ENCODE assay signal across 17 cellular contexts in genomic region chr3:162774613-162775100, GRCh38.
DNase-seq lines count a peak whose midpoint lies in the region; ATAC-seq and TF ChIP-seq lines count a peak whose summit lies in the region.
"Had no signal": no experiment of that assay in that cellular context is flagged by ENCODE, and none has a peak within 500 bp of the region (broad histone marks: within the 10 kb centered on the region; RNA-seq: fewer than 3 reads in every experiment).

No MANE protein-coding gene starts in this region.

- H4K8ac ChIP-seq in neuronal stem cell (ENCODE audit: low read depth, low read length) = no peak overlapping the region

- H3K18ac ChIP-seq in neuronal stem cell (ENCODE audit: low read length) = no peak overlapping the region

- H3K4ac ChIP-seq in neuronal stem cell (ENCODE audit: low read length) = no peak overlapping the region

- ATAC-seq in activated CD8-positive, alpha-beta memory T cell treated with anti-CD3 and anti-CD28 coated beads, Interleukin-2, amount 10 ng/mL, durations not matched to agents 7 days and 5 days = no peak
- ATAC-seq in esophagus mucosa (no peak), HG03565 (IDR thresholded peaks at IDR 0.05; ENCODE audit: unreplicated experiment) (no peak)
- ATAC-seq: HepG2 had no signal

- peak overlapping the region; percentile 38 for H2AFZ ChIP-seq in neuronal stem cell (ENCODE audit: low read length)

- TF ChIP-seq CTCF in endodermal cell (conservative IDR thresholded peaks at IDR 0.05) = no peak

- H4K91ac ChIP-seq in neuronal stem cell (ENCODE audit: low read depth, low read length, poor library complexity) = no peak overlapping the region

- H3K27ac Mint-ChIP-seq in endodermal cell = peak overlapping the region; percentile 70
- no peak overlapping the region for H3K27ac Mint-ChIP-seq in activated CD8-positive, alpha-beta memory T cell treated with anti-CD3 and anti-CD28 coated beads, Interleukin-2, amount 10 ng/mL, durations not matched to agents 7 days and 5 days
- H3K27ac Mint-ChIP-seq: CD8-positive, alpha-beta memory T cell; HFFc6 had no signal

- CTCF ChIA-PET in activated CD8-positive, alpha-beta memory T cell treated with anti-CD3 and anti-CD28 coated beads, Interleukin-2, amount 10 ng/mL, durations not matched to agents 7 days and 5 days (lab: Charles Lee) = no interaction called here

- H3K36me3 ChIP-seq in HUES48 (ENCODE audit: control insufficient read depth, insufficient read depth, low read length) (no peaks in the 10 kb centered on the region), endodermal cell (ENCODE audit: control insufficient read depth, insufficient read depth, low read length) (no peaks in the 10 kb centered on the region), iPS DF 6.9 (ENCODE audit: control insufficient read depth, insufficient read depth, low read length) (no peaks in the 10 kb centered on the region), neuronal stem cell (replicated peaks in 1 of 2; ENCODE audit: control insufficient read depth in 2 of 2, insufficient read depth in 2 of 2, low read length in 2 of 2) (no peaks in the 10 kb centered on the region)
- H3K36me3 ChIP-seq: BLaER1 had no signal

- peaks cover 23% of the 10 kb centered on the region for H3K36me3 Mint-ChIP-seq in endodermal cell (ENCODE audit: low read depth)
- no peaks in the 10 kb centered on the region for H3K36me3 Mint-ChIP-seq in activated CD8-positive, alpha-beta memory T cell treated with anti-CD3 and anti-CD28 coated beads, Interleukin-2, amount 10 ng/mL, durations not matched to agents 7 days and 5 days

- no peak overlapping the region for H3K4me2 ChIP-seq in neuronal stem cell (ENCODE audit: insufficient read depth, low read length, poor library complexity, severe bottlenecking)
- H3K4me2 ChIP-seq: BLaER1, KMS-11 had no signal

- H3K4me1 ChIP-seq in HUES48 (ENCODE audit: control insufficient read depth, insufficient read depth, low read length) (peaks cover 18% of the 10 kb centered on the region), endodermal cell (ENCODE audit: control insufficient read depth, insufficient read depth, low read length) (no peaks in the 10 kb centered on the region), iPS DF 6.9 (ENCODE audit: control insufficient read depth, insufficient read depth, low read length) (no peaks in the 10 kb centered on the region; the same call in 1 of the 2 replicates), neuronal stem cell (ENCODE audit: control insufficient read depth in 2 of 2, insufficient read depth in 1 of 2, low read depth in 1 of 2, low read length in 2 of 2) (no peaks in the 10 kb centered on the region)
- H3K4me1 ChIP-seq: BLaER1 had no signal

- H3K4me3 ChIP-seq in HUES48 (ENCODE audit: low read depth, low read length) = no peak overlapping the region
- peak overlapping the region; percentile 57 for H3K4me3 ChIP-seq in endodermal cell (ENCODE audit: low read length)
- H3K4me3 ChIP-seq in iPS DF 6.9 (ENCODE audit: low read length) = no peak overlapping the region
- no peak overlapping the region for H3K4me3 ChIP-seq in neuronal stem cell (ENCODE audit: low read length in 2 of 2)
- H3K4me3 ChIP-seq: BLaER1 had no signal

- no peak overlapping the region for H3K23ac ChIP-seq in neuronal stem cell (ENCODE audit: low read depth, low read length, poor library complexity)

- WGBS in endodermal cell (ENCODE audit: insufficient coverage in 1 of 2, insufficient read length in 1 of 2), 2 experiments = 10 to 40% methylated on average over 1 of the region's 1 CpG
- no CpG with 5 or more reads among the region's 1 CpG for WGBS in iPS DF 6.9 (ENCODE audit: insufficient coverage, insufficient read length)
- no CpG with 5 or more reads among the region's 1 CpG for WGBS in neuronal stem cell (ENCODE audit: extremely low coverage in 2 of 2, insufficient read length in 2 of 2, insufficient replicate concordance in 1 of 2), 2 donors

- no peak overlapping the region for H2BK12ac ChIP-seq in neuronal stem cell (ENCODE audit: low read length)

- H3K27ac ChIP-seq in HUES48 (ENCODE audit: low read depth, low read length) (peak overlapping the region; percentile 87), endodermal cell (ENCODE audit: low read depth, low read length) (no peak overlapping the region), iPS DF 6.9 (ENCODE audit: low read length) (no peak overlapping the region), neuronal stem cell (replicated peaks; ENCODE audit: low read length) (no peak overlapping the region)
- H3K27ac ChIP-seq: BLaER1, KMS-11 had no signal

- H2AK5ac ChIP-seq in neuronal stem cell (ENCODE audit: low read depth, low read length) = no peak overlapping the region

- no peak overlapping the region for H3K14ac ChIP-seq in neuronal stem cell (ENCODE audit: low read length)

- DNase-seq in endodermal cell (no peak), iPS DF 6.9 (ENCODE audit: low read depth, low spot score) (peak; percentile 2), neuronal stem cell (ENCODE audit: low spot score) (no peak), A172 (ENCODE audit: low spot score) (no peak)
- no peak for DNase-seq in activated CD8-positive, alpha-beta memory T cell treated with anti-CD3 and anti-CD28 coated beads, Interleukin-2, amount 10 ng/mL, durations not matched to agents 7 days and 5 days
- DNase-seq: AML-193; CD8-positive, alpha-beta memory T cell; DMS53; GOT3; HCEC 1CT; HFFc6 had no signal

- peaks cover 2% of the 10 kb centered on the region for H3K9me3 Mint-ChIP-seq in endodermal cell
- H3K9me3 Mint-ChIP-seq in activated CD8-positive, alpha-beta memory T cell treated with anti-CD3 and anti-CD28 coated beads, Interleukin-2, amount 10 ng/mL, durations not matched to agents 7 days and 5 days (ENCODE audit: low read depth) = peaks cover 3% of the 10 kb centered on the region
- H3K9me3 Mint-ChIP-seq: HFFc6 had no signal

- H3K4me3 Mint-ChIP-seq in endodermal cell = peak overlapping the region; percentile 11
- no peak overlapping the region for H3K4me3 Mint-ChIP-seq in activated CD8-positive, alpha-beta memory T cell treated with anti-CD3 and anti-CD28 coated beads, Interleukin-2, amount 10 ng/mL, durations not matched to agents 7 days and 5 days
- H3K4me3 Mint-ChIP-seq: CD8-positive, alpha-beta memory T cell; HFFc6 had no signal

- no peaks in the 10 kb centered on the region for H3K27me3 ChIP-seq in HUES48 (ENCODE audit: control insufficient read depth, insufficient read depth, low read length)
- no peaks in the 10 kb centered on the region for H3K27me3 ChIP-seq in endodermal cell (ENCODE audit: control insufficient read depth, insufficient read depth, low read length, poor library complexity, severe bottlenecking)
- no peaks in the 10 kb centered on the region for H3K27me3 ChIP-seq in iPS DF 6.9 (ENCODE audit: control insufficient read depth, insufficient read depth, low read length)
- no peaks in the 10 kb centered on the region for H3K27me3 ChIP-seq in neuronal stem cell (ENCODE audit: control insufficient read depth in 3 of 3, insufficient read depth in 3 of 3, low read depth in 1 of 3, low read length in 3 of 3)
- H3K27me3 ChIP-seq: BLaER1 had no signal

- no peaks in the 10 kb centered on the region for H3K27me3 Mint-ChIP-seq in endodermal cell (ENCODE audit: insufficient read depth)
- no peaks in the 10 kb centered on the region for H3K27me3 Mint-ChIP-seq in activated CD8-positive, alpha-beta memory T cell treated with anti-CD3 and anti-CD28 coated beads, Interleukin-2, amount 10 ng/mL, durations not matched to agents 7 days and 5 days
- H3K27me3 Mint-ChIP-seq: CD8-positive, alpha-beta memory T cell had no signal

- H3K9me3 ChIP-seq in HUES48 (ENCODE audit: control insufficient read depth, insufficient read depth, low read length) (no peaks in the 10 kb centered on the region), endodermal cell (ENCODE audit: control insufficient read depth, low read length) (peaks cover 10% of the 10 kb centered on the region), iPS DF 6.9 (ENCODE audit: control insufficient read depth, insufficient read depth, low read length) (no peaks in the 10 kb centered on the region), neuronal stem cell (replicated peaks in 1 of 2; ENCODE audit: control insufficient read depth in 2 of 2, insufficient read depth in 1 of 2, low read depth in 1 of 2, low read length in 2 of 2) (no peaks in the 10 kb centered on the region)
- H3K9me3 ChIP-seq: BLaER1 had no signal

- H2BK15ac ChIP-seq in neuronal stem cell (ENCODE audit: low read length) = no peak overlapping the region

- no peak overlapping the region for H2BK120ac ChIP-seq in neuronal stem cell (ENCODE audit: low read depth, low read length)

- H2BK5ac ChIP-seq in neuronal stem cell (ENCODE audit: low read length) = no peak overlapping the region

- no peak overlapping the region for H3K9ac ChIP-seq in HUES48 (ENCODE audit: low read depth, low read length)
- H3K9ac ChIP-seq in endodermal cell (ENCODE audit: extremely low read depth, low read length, poor library complexity, severe bottlenecking) = no peak overlapping the region
- H3K9ac ChIP-seq in neuronal stem cell (ENCODE audit: low read depth, low read length, poor library complexity) = no peak overlapping the region
- H3K9ac ChIP-seq: BLaER1, KMS-11 had no signal

- no peaks in the 10 kb centered on the region for H3K79me1 ChIP-seq in neuronal stem cell (ENCODE audit: low read depth, low read length)

- H3K4me1 Mint-ChIP-seq in endodermal cell = peaks cover 39% of the 10 kb centered on the region
- no peaks in the 10 kb centered on the region for H3K4me1 Mint-ChIP-seq in activated CD8-positive, alpha-beta memory T cell treated with anti-CD3 and anti-CD28 coated beads, Interleukin-2, amount 10 ng/mL, durations not matched to agents 7 days and 5 days
- H3K4me1 Mint-ChIP-seq: CD8-positive, alpha-beta memory T cell had no signal
